Comparison of ENCODE assay signal across 34 cellular contexts in genomic region chr3:24432989-24433388, GRCh38.
"Had no signal": no experiment of that assay in that cellular context is flagged by ENCODE, and none has a peak within 500 bp of the region (broad histone marks: within the 10 kb centered on the region; RNA-seq: fewer than 3 reads in every experiment).

No MANE protein-coding gene starts in this region.

- H3K36me3 Mint-ChIP-seq: activated CD4-positive, alpha-beta memory T cell treated with anti-CD3 and anti-CD28 coated beads for 36 hours; activated CD8-positive, alpha-beta memory T cell treated with anti-CD3 and anti-CD28 coated beads, Interleukin-2, amount 10 ng/mL, durations not matched to agents 7 days and 5 days; activated naive CD4-positive, alpha-beta T cell treated with anti-CD3 and anti-CD28 coated beads, Interleukin-2, amount 50 U/mL, for 72 hours; activated naive CD8-positive, alpha-beta T cell treated with anti-CD3 and anti-CD28 coated beads for 36 hours had no signal

- H3K4me3 ChIP-seq: adrenal gland, body of pancreas, breast epithelium had no signal

- H3K9me3 ChIP-seq: adrenal gland, body of pancreas, breast epithelium had no signal

- H3K27me3 Mint-ChIP-seq: activated B cell treated with CpG ODN at 0.5 μM for 24 hours; activated CD4-positive, alpha-beta memory T cell treated with anti-CD3 and anti-CD28 coated beads for 36 hours; activated CD4-positive, alpha-beta T cell treated with anti-CD3 and anti-CD28 coated beads, Interleukin-2, amount 10 ng/mL, durations not matched to agents 24 days and 14 days; activated CD8-positive, alpha-beta memory T cell treated with anti-CD3 and anti-CD28 coated beads, Interleukin-2, amount 10 ng/mL, durations not matched to agents 7 days and 5 days; activated T-cell treated with anti-CD3 and anti-CD28 coated beads, Interleukin-2, amount 50 U/mL, for 24 hours had no signal

- H3K4me1 ChIP-seq: adrenal gland, breast epithelium had no signal

- H3K27ac Mint-ChIP-seq: activated B cell treated with CpG ODN at 0.5 μM for 24 hours; activated CD4-positive, alpha-beta memory T cell treated with anti-CD3 and anti-CD28 coated beads for 36 hours; activated CD4-positive, alpha-beta T cell treated with anti-CD3 and anti-CD28 coated beads, Interleukin-2, amount 10 ng/mL, durations not matched to agents 24 days and 14 days; activated CD8-positive, alpha-beta memory T cell treated with anti-CD3 and anti-CD28 coated beads, Interleukin-2, amount 10 ng/mL, durations not matched to agents 7 days and 5 days; activated CD8-positive, alpha-beta T cell treated with anti-CD3 and anti-CD28 coated beads, Interleukin-2, amount 10 ng/mL, durations not matched to agents 7 days and 5 days; activated naive CD4-positive, alpha-beta T cell treated with anti-CD3 and anti-CD28 coated beads for 36 hours; activated naive CD4-positive, alpha-beta T cell treated with anti-CD3 and anti-CD28 coated beads, Interleukin-2, amount 50 U/mL, for 72 hours; activated naive CD8-positive, alpha-beta T cell treated with anti-CD3 and anti-CD28 coated beads for 36 hours; activated T-cell treated with anti-CD3 and anti-CD28 coated beads, Interleukin-2, amount 50 U/mL, for 24 hours; activated T-helper 2 cell treated with anti-CD3 and anti-CD28 coated beads, Interferon-gamma antibody, Interleukin-2, Interleukin-4, amounts not matched to agents 10 μg/mL and 5 μg/mL and 100 μg/mL, durations not matched to agents 14 hours and 24 hours and 36 hours; T-helper 1 cell treated with Interleukin-12 subunit alpha and Interleukin-12 subunit beta and Interleukin-4 antibody, amounts not matched to agents 30 μg/mL and 1 μg/mL, for 36 hours; T-helper 2 cell treated with Interferon-gamma antibody and Interleukin-4, amounts not matched to agents 5 μg/mL and 100 μg/mL, for 36 hours had no signal

- H3K4me3 Mint-ChIP-seq: activated B cell treated with CpG ODN at 0.5 μM for 24 hours; activated CD4-positive, alpha-beta memory T cell treated with anti-CD3 and anti-CD28 coated beads for 36 hours; activated CD4-positive, alpha-beta T cell treated with anti-CD3 and anti-CD28 coated beads, Interleukin-2, amount 10 ng/mL, durations not matched to agents 24 days and 14 days; activated CD8-positive, alpha-beta memory T cell treated with anti-CD3 and anti-CD28 coated beads, Interleukin-2, amount 10 ng/mL, durations not matched to agents 7 days and 5 days; activated CD8-positive, alpha-beta T cell treated with anti-CD3 and anti-CD28 coated beads, Interleukin-2, amount 10 ng/mL, durations not matched to agents 7 days and 5 days; activated naive CD4-positive, alpha-beta T cell treated with anti-CD3 and anti-CD28 coated beads for 36 hours; activated naive CD8-positive, alpha-beta T cell treated with anti-CD3 and anti-CD28 coated beads for 36 hours; activated T-cell treated with anti-CD3 and anti-CD28 coated beads, Interleukin-2, amount 50 U/mL, for 24 hours; T-helper 1 cell treated with Interleukin-12 subunit alpha and Interleukin-12 subunit beta and Interleukin-4 antibody, amounts not matched to agents 30 μg/mL and 1 μg/mL, for 36 hours; T-helper 2 cell treated with Interferon-gamma antibody and Interleukin-4, amounts not matched to agents 5 μg/mL and 100 μg/mL, for 36 hours had no signal

- H3K4me1 Mint-ChIP-seq: activated CD4-positive, alpha-beta T cell treated with anti-CD3 and anti-CD28 coated beads, Interleukin-2, amount 10 ng/mL, durations not matched to agents 24 days and 14 days; activated CD8-positive, alpha-beta memory T cell treated with anti-CD3 and anti-CD28 coated beads, Interleukin-2, amount 10 ng/mL, durations not matched to agents 7 days and 5 days; activated naive CD8-positive, alpha-beta T cell treated with anti-CD3 and anti-CD28 coated beads for 36 hours had no signal

- H3K9me3 Mint-ChIP-seq: activated B cell treated with CpG ODN at 0.5 μM for 24 hours; activated CD4-positive, alpha-beta memory T cell treated with anti-CD3 and anti-CD28 coated beads for 36 hours; activated CD4-positive, alpha-beta T cell treated with anti-CD3 and anti-CD28 coated beads, Interleukin-2, amount 10 ng/mL, durations not matched to agents 24 days and 14 days; activated naive CD4-positive, alpha-beta T cell treated with anti-CD3 and anti-CD28 coated beads for 36 hours; activated naive CD8-positive, alpha-beta T cell treated with anti-CD3 and anti-CD28 coated beads for 36 hours; activated T-cell treated with anti-CD3 and anti-CD28 coated beads, Interleukin-2, amount 50 U/mL, for 24 hours; activated T-helper 2 cell treated with anti-CD3 and anti-CD28 coated beads, Interferon-gamma antibody, Interleukin-2, Interleukin-4, amounts not matched to agents 10 μg/mL and 5 μg/mL and 100 μg/mL, durations not matched to agents 14 hours and 24 hours and 36 hours; T-helper 1 cell treated with Interleukin-12 subunit alpha and Interleukin-12 subunit beta and Interleukin-4 antibody, amounts not matched to agents 30 μg/mL and 1 μg/mL, for 36 hours; T-helper 2 cell treated with Interferon-gamma antibody and Interleukin-4, amounts not matched to agents 5 μg/mL and 100 μg/mL, for 36 hours had no signal

- H3K27ac ChIP-seq: adrenal gland, brain microvascular endothelial cell, breast epithelium, VCaP had no signal

- H3K27me3 ChIP-seq: adrenal gland, body of pancreas, brain microvascular endothelial cell, breast epithelium had no signal

- ATAC-seq: activated CD8-positive, alpha-beta memory T cell treated with anti-CD3 and anti-CD28 coated beads, Interleukin-2, amount 10 ng/mL, durations not matched to agents 7 days and 5 days; activated CD8-positive, alpha-beta T cell treated with anti-CD3 and anti-CD28 coated beads, Interleukin-2, amount 10 ng/mL, durations not matched to agents 7 days and 5 days; activated naive CD4-positive, alpha-beta T cell treated with anti-CD3 and anti-CD28 coated beads, Interleukin-2, amount 50 U/mL, for 72 hours; body of pancreas had no signal

- H3K36me3 ChIP-seq: adrenal gland, brain microvascular endothelial cell, breast epithelium had no signal

- DNase-seq: activated B cell treated with CpG ODN at 0.5 μM for 24 hours; activated CD4-positive, alpha-beta memory T cell treated with anti-CD3 and anti-CD28 coated beads for 36 hours; activated CD4-positive, alpha-beta T cell treated with anti-CD3 and anti-CD28 coated beads for 4 hours; activated CD4-positive, alpha-beta T cell treated with anti-CD3 and anti-CD28 coated beads, Interleukin-2, amount 10 ng/mL, durations not matched to agents 24 days and 14 days; activated CD4-positive, alpha-beta T cell treated with anti-CD3 and anti-CD28 coated beads, Interleukin-2, amount 50 U/mL, for 1 hour; activated CD4-positive, alpha-beta T cell treated with anti-CD3 and anti-CD28 coated beads, Interleukin-2, amount 50 U/mL, for 4 hours; activated CD4-positive, CD25-positive, alpha-beta regulatory T cell treated with anti-CD3 and anti-CD28 coated beads, Interleukin-2, amount 50 U/mL, for 72 hours; activated CD8-positive, alpha-beta memory T cell treated with anti-CD3 and anti-CD28 coated beads for 24 hours; activated CD8-positive, alpha-beta memory T cell treated with anti-CD3 and anti-CD28 coated beads, Interleukin-2, amount 10 ng/mL, durations not matched to agents 7 days and 5 days; activated CD8-positive, alpha-beta memory T cell treated with anti-CD3 and anti-CD28 coated beads, Interleukin-2, amount 50 U/mL, for 48 hours; activated CD8-positive, alpha-beta T cell treated with anti-CD3 and anti-CD28 coated beads, Interleukin-2, amount 10 ng/mL, durations not matched to agents 7 days and 5 days; activated effector memory CD4-positive, alpha-beta T cell treated with Interleukin-2 at 50 U/mL for 16 hours; activated gamma-delta T cell treated with Interleukin-2 at 50 U/mL for 16 hours; activated naive CD4-positive, alpha-beta T cell; activated naive CD4-positive, alpha-beta T cell treated with anti-CD3 and anti-CD28 coated beads for 36 hours; activated naive CD4-positive, alpha-beta T cell treated with anti-CD3 and anti-CD28 coated beads, Interleukin-2, amount 50 U/mL, for 16 hours; activated naive CD8-positive, alpha-beta T cell treated with anti-CD3 and anti-CD28 coated beads for 36 hours; activated T-cell treated with anti-CD3 and anti-CD28 coated beads, Interleukin-2, amount 50 U/mL, for 24 hours; activated T-cell treated with anti-CD3 and anti-CD28 coated beads, Interleukin-2, amount 50 U/mL, for 48 hours; adrenal gland; amniotic stem cell; aorta; body of pancreas; brain microvascular endothelial cell; central memory CD4-positive, alpha-beta T cell; T-helper 1 cell; T-helper 2 cell; T-helper 9 cell had no signal
